In genomic region chr9:136363606-136364368, GRCh38 we compare ENCODE assay signal across 8 cellular contexts. TPM values are rescaled to one million over a fixed set of nuclear protein-coding genes. Genes with fewer than 3 reads are reported as not detected.
DNase-seq lines count a peak whose midpoint lies in the region; ATAC-seq, FAIRE-seq and TF ChIP-seq lines count a peak whose summit lies in the region.

TSS of gene DNLZ (minus strand) at chr9:136363744. CDS start at chr9:136363714, 30 bp downstream.

- peak within 1 kb of the TSS; percentile 24 for H4K5ac ChIP-seq in H1 (ENCODE audit: insufficient read length, low read depth, low read length)

- peak within 1 kb of the TSS; percentile 75; the same call in 1 of the 2 replicates for H3K27ac ChIP-seq in H1 (ENCODE audit: low read depth, low read length)

- FAIRE-seq in H1 (lab: Jason Lieb, UNC), result no peak

- peaks cover 0 to 2% (median 0%) of the 10 kb centered on the region in 4 experiments; a peak in 1 of 8 replicates for H3K36me3 ChIP-seq in H1 (ENCODE audit: control insufficient read depth in 2 of 4, insufficient read depth in 4 of 4, low read length in 3 of 4)

- POLR2A ChIA-PET in H1 (lab: Charles Lee; ENCODE audit: partially characterized antibody), result interaction anchor here (0.5 to 15.8 kb wide), 15 partner anchors 9 to 962 kb away, joined by 3 to 137 read pairs (median 3); partner anchors contain the start of genes CARD9 and SNAPC4

- peak within 1 kb of the TSS; percentile 91; the same call in 1 of the 2 replicates for H2BK5ac ChIP-seq in H1 (ENCODE audit: low read depth, low read length)

- H3K4me3 ChIP-seq in H1 (ENCODE audit: extremely low read depth in 1 of 4, insufficient read depth in 2 of 4, low read depth in 3 of 4, low read length in 4 of 4), result peak within 1 kb of the TSS; percentile 71 to 97 (median 80)

- peaks cover 0 to 3% of the 10 kb centered on the region in 2 experiments; a peak in 1 of 4 replicates for H3K9me3 ChIP-seq in H1 (ENCODE audit: insufficient read depth in 2 of 2, low read depth in 1 of 2, low read length in 1 of 2)

- peak within 1 kb of the TSS in 3 of 4 experiments; percentile 70 to 93 (median 84); a peak in 5 of 7 replicates for H3K9ac ChIP-seq in H1 (replicated peaks in 1 of 4; ENCODE audit: extremely low read depth in 1 of 4, low read depth in 3 of 4, low read length in 3 of 4)

- no peaks in the 10 kb centered on the region; the same call in 1 of the 2 replicates for H3K23me2 ChIP-seq in H1 (ENCODE audit: low read depth, low read length)

- DNase-seq in COLO829 (ENCODE audit: low spot score) (peak; percentile 85), NOMO-1 treated with DMSO at 0.1 percent for 48 hours (lab: John Stamatoyannopoulos, UW; ENCODE audit: unreplicated experiment) (peak; percentile 85), H1 (ENCODE audit: low read depth in 1 of 2, low spot score in 2 of 2) (peak in 1 of 2 experiments; percentile 92), mesenteric fat pad (ENCODE audit: low spot score) (peak; percentile 95)
- DNase-seq in activated CD8-positive, alpha-beta memory T cell treated with anti-CD3 and anti-CD28 coated beads for 48 hours (ENCODE audit: low read depth in 2 of 3, low spot score in 2 of 3), result peak; percentile 62 to 84 (median 75)
- peak; percentile 64 to 74 for DNase-seq in stimulated activated CD8-positive, alpha-beta memory T cell treated with anti-CD3 and anti-CD28 coated beads, Interleukin-15, amount 100 ng/mL, for 4 hours (ENCODE audit: low read depth in 2 of 2)

- no peaks in the 10 kb centered on the region for H3K79me2 ChIP-seq in H1 (ENCODE audit: control insufficient read depth in 1 of 2, insufficient read depth in 2 of 2, low read length in 2 of 2)

- peak within 1 kb of the TSS; percentile 45 to 69 for H3K4me2 ChIP-seq in H1 (ENCODE audit: insufficient read depth in 1 of 2, low read depth in 2 of 2, low read length in 2 of 2)

- H3K27me3 ChIP-seq in H1 (replicated peaks in 1 of 4; ENCODE audit: control insufficient read depth in 3 of 4, extremely low read depth in 1 of 4, insufficient read depth in 3 of 4, low read length in 3 of 4), result peaks cover 0 to 2% (median 0%) of the 10 kb centered on the region in 4 experiments; a peak in 2 of 7 replicates

- no peak within 1 kb of the TSS for H2BK120ac ChIP-seq in H1 (replicated peaks; ENCODE audit: low read depth, low read length)

- H3K23ac ChIP-seq in H1 (ENCODE audit: insufficient read length), result no peak within 1 kb of the TSS

- H2AFZ ChIP-seq in H1 (ENCODE audit: low read length), result no peak within 1 kb of the TSS

- peak within 1 kb of the TSS; percentile 19; the same call in 1 of the 2 replicates for H2BK15ac ChIP-seq in H1 (ENCODE audit: low read length)

- H3K14ac ChIP-seq in H1 (ENCODE audit: insufficient read length), result no peak within 1 kb of the TSS

- TF ChIP-seq EP300 in H1 (IDR thresholded peaks at IDR 0.05; ENCODE audit: borderline replicate concordance in 1 of 2, low read depth in 2 of 2, low read length in 2 of 2), result peak in 1 of 2 experiments; percentile 58; a peak in 1 of 3 replicates

- TF ChIP-seq CTCF in H1 (IDR thresholded peaks at IDR 0.05; ENCODE audit: control extremely low read depth in 1 of 3, insufficient read depth in 1 of 3, low read depth in 1 of 3, low read length in 3 of 3), result peak in 2 of 3 experiments; percentile 87 to 95; a peak in 3 of 4 replicates

- TF ChIP-seq RAD21 in H1 (IDR thresholded peaks at IDR 0.05 in 1 of 2, conservative IDR thresholded peaks at IDR 0.05 in 1 of 2; ENCODE audit: low read depth in 2 of 2, low read length in 2 of 2), result peak; percentile 45 to 68

- H4K8ac ChIP-seq in H1 (ENCODE audit: extremely low read depth, insufficient read depth, low read length), result peak within 1 kb of the TSS; percentile 95

- H4K20me1 ChIP-seq in H1 (replicated peaks in 1 of 2; ENCODE audit: control insufficient read depth in 1 of 2, insufficient read depth in 2 of 2, low read length in 2 of 2), result peaks cover 3 to 7% of the 10 kb centered on the region in 2 experiments

- TF ChIP-seq POLR2A in H1 (IDR thresholded peaks at IDR 0.05; ENCODE audit: control extremely low read depth in 1 of 2, low read depth in 2 of 2, low read length in 2 of 2), result peak in 1 of 2 experiments; percentile 46; a peak in 1 of 3 replicates

- 31% methylated on average over 77 of the region's 83 CpGs; no CpG with 5 or more reads in 1 of the 2 experiments for WGBS in H1 (ENCODE audit: extremely low coverage in 1 of 2, insufficient coverage in 1 of 2, insufficient read length in 1 of 2, insufficient replicate concordance in 2 of 2, low coverage in 1 of 2, low lambda C conversion rate in 2 of 2, missing lambda C conversion rate in 1 of 2), 2 experiments

- peak; percentile 60 for ATAC-seq in GM19438 (IDR thresholded peaks at IDR 0.05; ENCODE audit: low read depth, unreplicated experiment)
- peak; percentile 52 for ATAC-seq in HG03565 (IDR thresholded peaks at IDR 0.05; ENCODE audit: unreplicated experiment)

- peak within 1 kb of the TSS; percentile 83; the same call in 1 of the 2 replicates for H3K18ac ChIP-seq in H1 (ENCODE audit: extremely low read depth, low read length)

- H3K79me1 ChIP-seq in H1 (ENCODE audit: low read depth, low read length), result peaks cover 3% of the 10 kb centered on the region

- no peak within 1 kb of the TSS for H2BK12ac ChIP-seq in H1 (ENCODE audit: low read depth, low read length)

- H2AK5ac ChIP-seq in H1 (ENCODE audit: low read depth, low read length), result no peak within 1 kb of the TSS

- H3K4me1 ChIP-seq in H1 (replicated peaks in 1 of 4; ENCODE audit: control insufficient read depth in 3 of 4, insufficient read depth in 4 of 4, low read length in 3 of 4), result peaks cover 0 to 8% (median under 1%) of the 10 kb centered on the region in 4 experiments; a peak in 3 of 7 replicates

- CTCF ChIA-PET in H1 (lab: Charles Lee; ENCODE audit: partially characterized antibody), result interaction anchor here (0.7 to 7.1 kb wide), 27 partner anchors 8 to 586 kb away, joined by 3 to 80 read pairs (median 4); partner anchors contain the start of genes CARD9 and GPSM1

- H2BK20ac ChIP-seq in H1 (ENCODE audit: low read length), result no peak within 1 kb of the TSS

- no peak within 1 kb of the TSS for H4K91ac ChIP-seq in H1 (replicated peaks; ENCODE audit: insufficient read length, low read length)

- H3K4ac ChIP-seq in H1 (replicated peaks; ENCODE audit: insufficient read length, low read depth, low read length), result no peak within 1 kb of the TSS

- H3K56ac ChIP-seq in H1 (replicated peaks; ENCODE audit: insufficient read length, low read depth, low read length), result peak within 1 kb of the TSS; percentile 24

TF ChIP-seq in H1, 55 proteins besides CTCF, POLR2A, EP300 and RAD21 (continues in another document):
- TF ChIP-seq SP4 (IDR thresholded peaks at IDR 0.05; ENCODE audit: low read length) (no peak), CTBP2 (IDR thresholded peaks at IDR 0.05; ENCODE audit: borderline replicate concordance, insufficient read depth, insufficient read length, low read length) (no peak), POU5F1 (IDR thresholded peaks at IDR 0.05; ENCODE audit: low read depth, low read length) (no peak), TCF12 (IDR thresholded peaks at IDR 0.05; ENCODE audit: low read depth, low read length) (peak; percentile 86), TAF7 (optimal IDR thresholded peaks at IDR 0.05; ENCODE audit: borderline replicate concordance, low read depth, low read length) (peak; percentile 85), TBP (IDR thresholded peaks at IDR 0.05; ENCODE audit: low read depth, low read length) (no peak), PHF8 (conservative IDR thresholded peaks at IDR 0.05; ENCODE audit: low read depth, low read length) (peak; percentile 53; the same call in 1 of the 2 replicates), HDAC2 (IDR thresholded peaks at IDR 0.05; ENCODE audit: borderline replicate concordance in 1 of 2, low read depth in 2 of 2, low read length in 2 of 2) (peak; percentile 72 to 83; a peak in 2 of 4 replicates), CBX8 (IDR thresholded peaks at IDR 0.05; ENCODE audit: borderline replicate concordance, low read depth, low read length) (no peak), HDAC6 (IDR thresholded peaks at IDR 0.05; ENCODE audit: low read depth, low read length) (no peak), E2F6 (IDR thresholded peaks at IDR 0.05) (peak; percentile 99), NRF1 (IDR thresholded peaks at IDR 0.05; ENCODE audit: low read depth, low read length) (no peak), SP1 (IDR thresholded peaks at IDR 0.05; ENCODE audit: low read depth, low read length) (0 out of 2 replicates have a peak, but pooled peaks have one; percentile 14), NANOG (IDR thresholded peaks at IDR 0.05; ENCODE audit: insufficient read depth, low read depth, low read length, poor library complexity, severe bottlenecking) (no peak), SUZ12 (IDR thresholded peaks at IDR 0.05; ENCODE audit: low read length) (no peak), CHD1 (IDR thresholded peaks at IDR 0.05; ENCODE audit: low read depth, low read length) (no peak), CEBPB (IDR thresholded peaks at IDR 0.05; ENCODE audit: low read depth, low read length) (no peak), CBX5 (IDR thresholded peaks at IDR 0.05; ENCODE audit: low read depth, low read length) (no peak), RBBP5 (IDR thresholded peaks at IDR 0.05; ENCODE audit: borderline replicate concordance, low read depth, low read length) (no peak; the same call in 1 of the 2 replicates), KDM5A (IDR thresholded peaks at IDR 0.05; ENCODE audit: low read length) (no peak), RFX5 (IDR thresholded peaks at IDR 0.05; ENCODE audit: borderline replicate concordance, low read depth, low read length) (no peak), BACH1 (IDR thresholded peaks at IDR 0.05; ENCODE audit: low read length) (peak; percentile 48; the same call in 1 of the 2 replicates)

RNA-seq across cellular contexts. Expression of gene DNLZ, which starts in this region (rescaled TPM):
- total RNA-seq in H1 (2021; fragmentation: NEBNext Ultra II Directional; extraction: Animal tissue kit (Norgen Biotek cat#: 25700)), result 17.9 and 19.0 TPM in 2 replicates
- 11.6 and 13.6 TPM in 2 replicates for polyA plus RNA-seq in H1 (2011; rRNA removed)
- polyA plus RNA-seq in H1 (2011; cell fraction: cytosol; rRNA removed), result 19.7 TPM
- 13.9 TPM for polyA plus RNA-seq in H1 (2011; cell fraction: nucleus; rRNA removed)
- polyA plus RNA-seq in H1 (2012, experiment 1 of 2), result 6.2 to 15.0 TPM (median 13.2 TPM) in 4 replicates
- 11.1 TPM for polyA plus RNA-seq in H1 (2012, experiment 2 of 2)
- polyA plus RNA-seq in H1 (2013, experiment 1 of 2), result 14.6 TPM
- polyA plus RNA-seq in H1 (2013, experiment 2 of 2), result 15.8 TPM
- 0.61 and 1.1 TPM in 2 replicates for polyA minus RNA-seq in H1 (2011; rRNA and poly(A)+ RNA removed)
- polyA minus RNA-seq in H1 (2011; cell fraction: cytosol; rRNA and poly(A)+ RNA removed), result 3.7 TPM
- polyA minus RNA-seq in H1 (2011; cell fraction: nucleus; rRNA and poly(A)+ RNA removed), result 10.4 TPM
- total RNA-seq in mesenteric fat pad, result 22.6 TPM
